ENCODE assay signal across 9 cellular contexts in genomic region chr6:88166493-88166900, GRCh38. TPM values are rescaled to one million over a fixed set of nuclear protein-coding genes. Genes with fewer than 3 reads are reported as not detected.
DNase-seq lines count a peak whose midpoint lies in the region; ATAC-seq and TF ChIP-seq lines count a peak whose summit lies in the region.
"Had no signal": no experiment of that assay in that cellular context is flagged by ENCODE, and none has a peak within 500 bp of the region (broad histone marks: within the 10 kb centered on the region; RNA-seq: fewer than 3 reads in every experiment).

No MANE protein-coding gene starts in this region.

- H3K9me3 ChIP-seq in BLaER1 treated with 17β-estradiol and CSF1 and Interleukin-3, amounts not matched to agents 10 nM and 100 nM (replicated peaks in 1 of 11), result no peaks in the 10 kb centered on the region
- no peaks in the 10 kb centered on the region for H3K9me3 ChIP-seq in thoracic aorta

- DNase-seq in astrocyte of the cerebellum (ENCODE audit: low read depth) (no peak), left lobe of liver (ENCODE audit: low spot score) (no peak), thoracic aorta (ENCODE audit: low spot score) (no peak), NCI-H187 (lab: John Stamatoyannopoulos, UW) (no peak), EL (no peak)

- ATAC-seq in GM19324 (IDR thresholded peaks at IDR 0.05; ENCODE audit: low FRiP score, unreplicated experiment) (peak; percentile 38), HG03520 (IDR thresholded peaks at IDR 0.05; ENCODE audit: unreplicated experiment) (peak; percentile 38), left lobe of liver (peak; percentile 38), thoracic aorta (ENCODE audit: insufficient number of reproducible peaks, low FRiP score, low read depth) (no peak)

- H3K4me3 ChIP-seq in BLaER1 treated with 17β-estradiol and CSF1 and Interleukin-3, amounts not matched to agents 10 nM and 100 nM, result peak overlapping the region; percentile 57 to 74 (median 66)
- peak overlapping the region; percentile 53 for H3K4me3 ChIP-seq in astrocyte of the cerebellum (ENCODE audit: low read depth, low read length)
- peak overlapping the region; percentile 90 for H3K4me3 ChIP-seq in thoracic aorta

- H3K4me2 ChIP-seq in BLaER1 treated with 17β-estradiol and CSF1 and Interleukin-3, amounts not matched to agents 10 nM and 100 nM, result peak overlapping the region; percentile 80 to 94 (median 87)

- H3K4me1 ChIP-seq in BLaER1 treated with 17β-estradiol and CSF1 and Interleukin-3, amounts not matched to agents 10 nM and 100 nM, result peaks cover 0 to 5% (median 0%) of the 10 kb centered on the region in 10 experiments; a peak in 2 of 20 replicates
- peaks cover 3 to 16% of the 10 kb centered on the region in 2 donors for H3K4me1 ChIP-seq in thoracic aorta (ENCODE audit: control insufficient read depth in 1 of 2, low read depth in 2 of 2)

- no peaks in the 10 kb centered on the region for H3K36me3 ChIP-seq in BLaER1 treated with 17β-estradiol and CSF1 and Interleukin-3, amounts not matched to agents 10 nM and 100 nM
- no peaks in the 10 kb centered on the region for H3K36me3 ChIP-seq in thoracic aorta

- H3K27ac ChIP-seq in BLaER1 treated with 17β-estradiol and CSF1 and Interleukin-3, amounts not matched to agents 10 nM and 100 nM, result peak overlapping the region in 7 of 11 experiments; percentile 32 to 47 (median 40); a peak in 8 of 22 replicates
- peak overlapping the region in 1 of 2 donors; percentile 22 for H3K27ac ChIP-seq in thoracic aorta

- no peaks in the 10 kb centered on the region for H4K20me1 ChIP-seq in BLaER1 treated with 17β-estradiol and CSF1 and Interleukin-3, amounts not matched to agents 10 nM and 100 nM

- in situ Hi-C loops in astrocyte of the cerebellum (cut with HindIII; ENCODE audit: low sequenced_read_pairs), result no loop called here

- TF ChIP-seq CTCF in astrocyte of the cerebellum (IDR thresholded peaks at IDR 0.05; ENCODE audit: low read depth, low read length, missing control alignments) (no peak), thoracic aorta (IDR thresholded peaks at IDR 0.05) (no peak)

- H3K27me3 ChIP-seq in BLaER1 treated with 17β-estradiol and CSF1 and Interleukin-3, amounts not matched to agents 10 nM and 100 nM, result peaks cover 33 to 62% (median 55%) of the 10 kb centered on the region in 11 experiments
- no peaks in the 10 kb centered on the region for H3K27me3 ChIP-seq in thoracic aorta (replicated peaks; ENCODE audit: insufficient read depth)

- H3K9ac ChIP-seq in BLaER1 treated with 17β-estradiol and CSF1 and Interleukin-3, amounts not matched to agents 10 nM and 100 nM, result peak overlapping the region; percentile 51 to 77 (median 62); a peak in 21 of 22 replicates

RNA-seq across cellular contexts. Expression of gene CNR1, which starts 0.3 kb away (rescaled TPM):
- total RNA-seq in left lobe of liver (0.23 TPM), thoracic aorta (10 to 100 TPM; 22.9 to 25.5 TPM)
- total RNA-seq: myocyte had no signal

Comparison
In these comparisons a context has a peak if more than half of its experiments do, and no peak if none do; other contexts are left out.
1. RNA of gene CNR1, which starts 0.3 kb away (total RNA-seq): 22.9 to 25.5 TPM in thoracic aorta; 0.23 TPM in left lobe of liver (single experiment); every median in the first group is over 10 times any median in the second.
2. Peak in every context shown above with its lines, with median percentiles within 50 percentile points of each other: H3K4me3 ChIP-seq.